2 cellular contexts compared by ENCODE assay signal in genomic region chr16:1763521-1764511, GRCh38.
TF ChIP-seq lines count a peak whose summit lies in the region.

No MANE protein-coding gene starts in this region.

TF ChIP-seq in HEK293, 187 proteins besides CTCF, POLR2A, EP300 and RAD21 (continues in another document):
- no peak for TF ChIP-seq ZNF341 (tag by site-specific recombination; IDR thresholded peaks at IDR 0.05; ENCODE audit: low read depth)
- no peak for TF ChIP-seq ZNF558 (tag by site-specific recombination; IDR thresholded peaks at IDR 0.05)
- no peak for TF ChIP-seq ZNF580 (tag by site-specific recombination; IDR thresholded peaks at IDR 0.05)
- TF ChIP-seq KLF16 (tag by site-specific recombination; IDR thresholded peaks at IDR 0.05): no peak
- no peak for TF ChIP-seq ZBTB10 (tag by site-specific recombination; IDR thresholded peaks at IDR 0.05)
- no peak for TF ChIP-seq SETDB1 (IDR thresholded peaks at IDR 0.05; ENCODE audit: insufficient read length, low read length)
- no peak for TF ChIP-seq SP7 (tag by site-specific recombination; IDR thresholded peaks at IDR 0.05)
- 0 out of 2 replicates have a peak, but pooled peaks have one; percentile 20 for TF ChIP-seq KLF17 (tag by site-specific recombination; IDR thresholded peaks at IDR 0.05)
- no peak for TF ChIP-seq ZNF488 (tag by site-specific recombination; IDR thresholded peaks at IDR 0.05)
- no peak for TF ChIP-seq ZNF571 (tag by site-specific recombination; IDR thresholded peaks at IDR 0.05)
- TF ChIP-seq, protein P1, sequence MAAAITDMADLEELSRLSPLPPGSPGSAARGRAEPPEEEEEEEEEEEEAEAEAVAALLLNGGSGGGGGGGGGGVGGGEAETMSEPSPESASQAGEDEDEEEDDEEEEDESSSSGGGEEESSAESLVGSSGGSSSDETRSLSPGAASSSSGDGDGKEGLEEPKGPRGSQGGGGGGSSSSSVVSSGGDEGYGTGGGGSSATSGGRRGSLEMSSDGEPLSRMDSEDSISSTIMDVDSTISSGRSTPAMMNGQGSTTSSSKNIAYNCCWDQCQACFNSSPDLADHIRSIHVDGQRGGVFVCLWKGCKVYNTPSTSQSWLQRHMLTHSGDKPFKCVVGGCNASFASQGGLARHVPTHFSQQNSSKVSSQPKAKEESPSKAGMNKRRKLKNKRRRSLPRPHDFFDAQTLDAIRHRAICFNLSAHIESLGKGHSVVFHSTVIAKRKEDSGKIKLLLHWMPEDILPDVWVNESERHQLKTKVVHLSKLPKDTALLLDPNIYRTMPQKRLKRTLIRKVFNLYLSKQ (tag by site-specific recombination; IDR thresholded peaks at IDR 0.05; ENCODE audit: borderline replicate concordance): no peak
- TF ChIP-seq ZNF16 (tag by site-specific recombination; IDR thresholded peaks at IDR 0.05; ENCODE audit: low read depth): no peak
- TF ChIP-seq IKZF3 (tag by site-specific recombination; IDR thresholded peaks at IDR 0.05): 0 out of 2 replicates have a peak, but pooled peaks have one; percentile 20
- TF ChIP-seq, protein P2, sequence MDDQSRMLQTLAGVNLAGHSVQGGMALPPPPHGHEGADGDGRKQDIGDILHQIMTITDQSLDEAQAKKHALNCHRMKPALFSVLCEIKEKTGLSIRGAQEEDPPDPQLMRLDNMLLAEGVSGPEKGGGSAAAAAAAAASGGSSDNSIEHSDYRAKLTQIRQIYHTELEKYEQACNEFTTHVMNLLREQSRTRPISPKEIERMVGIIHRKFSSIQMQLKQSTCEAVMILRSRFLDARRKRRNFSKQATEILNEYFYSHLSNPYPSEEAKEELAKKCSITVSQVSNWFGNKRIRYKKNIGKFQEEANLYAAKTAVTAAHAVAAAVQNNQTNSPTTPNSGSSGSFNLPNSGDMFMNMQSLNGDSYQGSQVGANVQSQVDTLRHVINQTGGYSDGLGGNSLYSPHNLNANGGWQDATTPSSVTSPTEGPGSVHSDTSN (CRISPR knock-in tag; IDR thresholded peaks at IDR 0.05): no peak; the same call in 1 of the 2 replicates
- TF ChIP-seq KLF8 (tag by site-specific recombination; IDR thresholded peaks at IDR 0.05): peak; percentile 51; the same call in 1 of the 2 replicates

TF ChIP-seq in K562, 482 proteins besides CTCF, POLR2A, EP300 and RAD21 (continues in another document):
- no peak for TF ChIP-seq ETS2 (tag; IDR thresholded peaks at IDR 0.05; ENCODE audit: borderline replicate concordance, poor library complexity, severe bottlenecking)
- TF ChIP-seq SP1 (CRISPR knock-in tag; IDR thresholded peaks at IDR 0.05): peak; percentile 63; the same call in 1 of the 2 replicates
- TF ChIP-seq, protein P3, sequence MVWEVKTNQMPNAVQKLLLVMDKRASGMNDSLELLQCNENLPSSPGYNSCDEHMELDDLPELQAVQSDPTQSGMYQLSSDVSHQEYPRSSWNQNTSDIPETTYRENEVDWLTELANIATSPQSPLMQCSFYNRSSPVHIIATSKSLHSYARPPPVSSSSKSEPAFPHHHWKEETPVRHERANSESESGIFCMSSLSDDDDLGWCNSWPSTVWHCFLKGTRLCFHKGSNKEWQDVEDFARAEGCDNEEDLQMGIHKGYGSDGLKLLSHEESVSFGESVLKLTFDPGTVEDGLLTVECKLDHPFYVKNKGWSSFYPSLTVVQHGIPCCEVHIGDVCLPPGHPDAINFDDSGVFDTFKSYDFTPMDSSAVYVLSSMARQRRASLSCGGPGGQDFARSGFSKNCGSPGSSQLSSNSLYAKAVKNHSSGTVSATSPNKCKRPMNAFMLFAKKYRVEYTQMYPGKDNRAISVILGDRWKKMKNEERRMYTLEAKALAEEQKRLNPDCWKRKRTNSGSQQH (CRISPR knock-in tag; IDR thresholded peaks at IDR 0.05): no peak
- TF ChIP-seq, protein P4, sequence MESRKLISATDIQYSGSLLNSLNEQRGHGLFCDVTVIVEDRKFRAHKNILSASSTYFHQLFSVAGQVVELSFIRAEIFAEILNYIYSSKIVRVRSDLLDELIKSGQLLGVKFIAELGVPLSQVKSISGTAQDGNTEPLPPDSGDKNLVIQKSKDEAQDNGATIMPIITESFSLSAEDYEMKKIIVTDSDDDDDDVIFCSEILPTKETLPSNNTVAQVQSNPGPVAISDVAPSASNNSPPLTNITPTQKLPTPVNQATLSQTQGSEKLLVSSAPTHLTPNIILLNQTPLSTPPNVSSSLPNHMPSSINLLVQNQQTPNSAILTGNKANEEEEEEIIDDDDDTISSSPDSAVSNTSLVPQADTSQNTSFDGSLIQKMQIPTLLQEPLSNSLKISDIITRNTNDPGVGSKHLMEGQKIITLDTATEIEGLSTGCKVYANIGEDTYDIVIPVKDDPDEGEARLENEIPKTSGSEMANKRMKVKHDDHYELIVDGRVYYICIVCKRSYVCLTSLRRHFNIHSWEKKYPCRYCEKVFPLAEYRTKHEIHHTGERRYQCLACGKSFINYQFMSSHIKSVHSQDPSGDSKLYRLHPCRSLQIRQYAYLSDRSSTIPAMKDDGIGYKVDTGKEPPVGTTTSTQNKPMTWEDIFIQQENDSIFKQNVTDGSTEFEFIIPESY (CRISPR knock-in tag; IDR thresholded peaks at IDR 0.05): peak; percentile 99
- peak in 1 of 2 experiments; percentile 62; a peak in 1 of 3 replicates for TF ChIP-seq CBX3 (IDR thresholded peaks at IDR 0.05; ENCODE audit: borderline replicate concordance in 1 of 2, low read length in 2 of 2)
- peak; percentile 40; the same call in 1 of the 2 replicates for TF ChIP-seq STAG1 (CRISPR knock-in tag; IDR thresholded peaks at IDR 0.05; ENCODE audit: borderline replicate concordance)
- 0 out of 2 replicates have a peak, but pooled peaks have one; percentile 52 for TF ChIP-seq RB1 (IDR thresholded peaks at IDR 0.05; ENCODE audit: low read depth)
- peak; percentile 70 for TF ChIP-seq CXXC5 (CRISPR knock-in tag; IDR thresholded peaks at IDR 0.05)
- TF ChIP-seq, protein P5, sequence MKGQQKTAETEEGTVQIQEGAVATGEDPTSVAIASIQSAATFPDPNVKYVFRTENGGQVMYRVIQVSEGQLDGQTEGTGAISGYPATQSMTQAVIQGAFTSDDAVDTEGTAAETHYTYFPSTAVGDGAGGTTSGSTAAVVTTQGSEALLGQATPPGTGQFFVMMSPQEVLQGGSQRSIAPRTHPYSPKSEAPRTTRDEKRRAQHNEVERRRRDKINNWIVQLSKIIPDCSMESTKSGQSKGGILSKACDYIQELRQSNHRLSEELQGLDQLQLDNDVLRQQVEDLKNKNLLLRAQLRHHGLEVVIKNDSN (CRISPR knock-in tag; IDR thresholded peaks at IDR 0.05): 0 out of 2 replicates have a peak, but pooled peaks have one; percentile 36
- peak; percentile 73 for TF ChIP-seq ZFX (CRISPR knock-in tag; IDR thresholded peaks at IDR 0.05)
- TF ChIP-seq GABPB1 (CRISPR knock-in tag; IDR thresholded peaks at IDR 0.05): peak; percentile 24; the same call in 1 of the 2 replicates
- TF ChIP-seq, protein P6, sequence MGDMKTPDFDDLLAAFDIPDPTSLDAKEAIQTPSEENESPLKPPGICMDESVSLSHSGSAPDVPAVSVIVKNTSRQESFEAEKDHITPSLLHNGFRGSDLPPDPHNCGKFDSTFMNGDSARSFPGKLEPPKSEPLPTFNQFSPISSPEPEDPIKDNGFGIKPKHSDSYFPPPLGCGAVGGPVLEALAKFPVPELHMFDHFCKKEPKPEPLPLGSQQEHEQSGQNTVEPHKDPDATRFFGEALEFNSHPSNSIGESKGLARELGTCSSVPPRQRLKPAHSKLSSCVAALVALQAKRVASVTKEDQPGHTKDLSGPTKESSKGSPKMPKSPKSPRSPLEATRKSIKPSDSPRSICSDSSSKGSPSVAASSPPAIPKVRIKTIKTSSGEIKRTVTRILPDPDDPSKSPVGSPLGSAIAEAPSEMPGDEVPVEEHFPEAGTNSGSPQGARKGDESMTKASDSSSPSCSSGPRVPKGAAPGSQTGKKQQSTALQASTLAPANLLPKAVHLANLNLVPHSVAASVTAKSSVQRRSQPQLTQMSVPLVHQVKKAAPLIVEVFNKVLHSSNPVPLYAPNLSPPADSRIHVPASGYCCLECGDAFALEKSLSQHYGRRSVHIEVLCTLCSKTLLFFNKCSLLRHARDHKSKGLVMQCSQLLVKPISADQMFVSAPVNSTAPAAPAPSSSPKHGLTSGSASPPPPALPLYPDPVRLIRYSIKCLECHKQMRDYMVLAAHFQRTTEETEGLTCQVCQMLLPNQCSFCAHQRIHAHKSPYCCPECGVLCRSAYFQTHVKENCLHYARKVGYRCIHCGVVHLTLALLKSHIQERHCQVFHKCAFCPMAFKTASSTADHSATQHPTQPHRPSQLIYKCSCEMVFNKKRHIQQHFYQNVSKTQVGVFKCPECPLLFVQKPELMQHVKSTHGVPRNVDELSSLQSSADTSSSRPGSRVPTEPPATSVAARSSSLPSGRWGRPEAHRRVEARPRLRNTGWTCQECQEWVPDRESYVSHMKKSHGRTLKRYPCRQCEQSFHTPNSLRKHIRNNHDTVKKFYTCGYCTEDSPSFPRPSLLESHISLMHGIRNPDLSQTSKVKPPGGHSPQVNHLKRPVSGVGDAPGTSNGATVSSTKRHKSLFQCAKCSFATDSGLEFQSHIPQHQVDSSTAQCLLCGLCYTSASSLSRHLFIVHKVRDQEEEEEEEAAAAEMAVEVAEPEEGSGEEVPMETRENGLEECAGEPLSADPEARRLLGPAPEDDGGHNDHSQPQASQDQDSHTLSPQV (IDR thresholded peaks at IDR 0.05): peak; percentile 71
- no peak for TF ChIP-seq MLX (CRISPR knock-in tag; conservative IDR thresholded peaks at IDR 0.05)
- TF ChIP-seq MAZ (CRISPR knock-in tag; conservative IDR thresholded peaks at IDR 0.05 in 1 of 2, IDR thresholded peaks at IDR 0.05 in 1 of 2): 0 out of 4 replicates have a peak, but pooled peaks of 1 of the 2 experiments have one; percentile 3
- no peak for TF ChIP-seq ZNF124 (CRISPR knock-in tag; IDR thresholded peaks at IDR 0.05)
- TF ChIP-seq CREM (IDR thresholded peaks at IDR 0.05; ENCODE audit: low read depth): 0 out of 2 replicates have a peak, but pooled peaks have one; percentile 15
- TF ChIP-seq POLR2AphosphoS5 (IDR thresholded peaks at IDR 0.05; ENCODE audit: control insufficient read depth, insufficient read depth, low read depth, low read length): no peak
- TF ChIP-seq RBFOX2 (IDR thresholded peaks at IDR 0.05; ENCODE audit: low read depth, low read length): peak; percentile 29; the same call in 1 of the 2 replicates
- 0 out of 2 replicates have a peak, but pooled peaks have one; percentile 22 for TF ChIP-seq HNRNPL (IDR thresholded peaks at IDR 0.05; ENCODE audit: low read depth, low read length)
- 0 out of 4 replicates have a peak, but pooled peaks of 1 of the 2 experiments have one; percentile 27 for TF ChIP-seq MNT (conservative IDR thresholded peaks at IDR 0.05)
- 0 out of 2 replicates have a peak, but pooled peaks have one; percentile 28 for TF ChIP-seq ERF (CRISPR knock-in tag; IDR thresholded peaks at IDR 0.05)
- TF ChIP-seq, protein P7, sequence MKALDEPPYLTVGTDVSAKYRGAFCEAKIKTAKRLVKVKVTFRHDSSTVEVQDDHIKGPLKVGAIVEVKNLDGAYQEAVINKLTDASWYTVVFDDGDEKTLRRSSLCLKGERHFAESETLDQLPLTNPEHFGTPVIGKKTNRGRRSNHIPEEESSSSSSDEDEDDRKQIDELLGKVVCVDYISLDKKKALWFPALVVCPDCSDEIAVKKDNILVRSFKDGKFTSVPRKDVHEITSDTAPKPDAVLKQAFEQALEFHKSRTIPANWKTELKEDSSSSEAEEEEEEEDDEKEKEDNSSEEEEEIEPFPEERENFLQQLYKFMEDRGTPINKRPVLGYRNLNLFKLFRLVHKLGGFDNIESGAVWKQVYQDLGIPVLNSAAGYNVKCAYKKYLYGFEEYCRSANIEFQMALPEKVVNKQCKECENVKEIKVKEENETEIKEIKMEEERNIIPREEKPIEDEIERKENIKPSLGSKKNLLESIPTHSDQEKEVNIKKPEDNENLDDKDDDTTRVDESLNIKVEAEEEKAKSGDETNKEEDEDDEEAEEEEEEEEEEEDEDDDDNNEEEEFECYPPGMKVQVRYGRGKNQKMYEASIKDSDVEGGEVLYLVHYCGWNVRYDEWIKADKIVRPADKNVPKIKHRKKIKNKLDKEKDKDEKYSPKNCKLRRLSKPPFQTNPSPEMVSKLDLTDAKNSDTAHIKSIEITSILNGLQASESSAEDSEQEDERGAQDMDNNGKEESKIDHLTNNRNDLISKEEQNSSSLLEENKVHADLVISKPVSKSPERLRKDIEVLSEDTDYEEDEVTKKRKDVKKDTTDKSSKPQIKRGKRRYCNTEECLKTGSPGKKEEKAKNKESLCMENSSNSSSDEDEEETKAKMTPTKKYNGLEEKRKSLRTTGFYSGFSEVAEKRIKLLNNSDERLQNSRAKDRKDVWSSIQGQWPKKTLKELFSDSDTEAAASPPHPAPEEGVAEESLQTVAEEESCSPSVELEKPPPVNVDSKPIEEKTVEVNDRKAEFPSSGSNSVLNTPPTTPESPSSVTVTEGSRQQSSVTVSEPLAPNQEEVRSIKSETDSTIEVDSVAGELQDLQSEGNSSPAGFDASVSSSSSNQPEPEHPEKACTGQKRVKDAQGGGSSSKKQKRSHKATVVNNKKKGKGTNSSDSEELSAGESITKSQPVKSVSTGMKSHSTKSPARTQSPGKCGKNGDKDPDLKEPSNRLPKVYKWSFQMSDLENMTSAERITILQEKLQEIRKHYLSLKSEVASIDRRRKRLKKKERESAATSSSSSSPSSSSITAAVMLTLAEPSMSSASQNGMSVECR (CRISPR knock-in tag; IDR thresholded peaks at IDR 0.05): peak; percentile 49; the same call in 1 of the 2 replicates
- TF ChIP-seq, protein P8, sequence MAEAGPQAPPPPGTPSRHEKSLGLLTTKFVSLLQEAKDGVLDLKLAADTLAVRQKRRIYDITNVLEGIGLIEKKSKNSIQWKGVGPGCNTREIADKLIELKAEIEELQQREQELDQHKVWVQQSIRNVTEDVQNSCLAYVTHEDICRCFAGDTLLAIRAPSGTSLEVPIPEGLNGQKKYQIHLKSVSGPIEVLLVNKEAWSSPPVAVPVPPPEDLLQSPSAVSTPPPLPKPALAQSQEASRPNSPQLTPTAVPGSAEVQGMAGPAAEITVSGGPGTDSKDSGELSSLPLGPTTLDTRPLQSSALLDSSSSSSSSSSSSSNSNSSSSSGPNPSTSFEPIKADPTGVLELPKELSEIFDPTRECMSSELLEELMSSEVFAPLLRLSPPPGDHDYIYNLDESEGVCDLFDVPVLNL (CRISPR knock-in tag; IDR thresholded peaks at IDR 0.05; ENCODE audit: low read depth): no peak
